8 cellular contexts compared by ENCODE assay signal in the genomic region with DNA sequence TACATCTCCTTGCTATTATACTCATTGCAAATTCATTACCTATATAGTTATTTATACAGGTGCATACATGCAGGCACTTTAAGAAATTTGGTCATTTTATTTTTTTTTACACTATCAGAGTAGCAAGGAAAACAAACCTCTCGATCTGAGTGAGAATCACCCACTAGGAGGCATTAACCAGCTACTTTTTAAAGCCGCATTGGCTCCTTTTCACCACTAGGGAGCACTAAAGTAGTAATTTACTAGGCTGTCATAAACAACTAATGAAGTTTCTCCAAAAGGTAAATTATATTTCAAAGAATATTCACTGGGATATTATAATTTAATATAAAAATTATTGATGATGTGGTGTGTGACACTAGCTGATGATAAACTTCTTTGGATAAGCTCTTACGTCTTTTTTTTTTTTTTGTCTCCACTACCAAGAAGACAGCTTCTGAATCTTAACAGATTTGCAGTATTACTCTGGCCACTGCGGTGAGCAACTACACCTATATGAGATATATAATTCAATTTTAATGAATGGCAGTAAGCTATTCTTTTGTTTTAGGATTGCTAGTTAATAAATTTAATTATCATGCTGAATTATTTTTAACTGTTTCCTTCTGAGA.
DNase-seq lines count a peak whose midpoint lies in the region; ATAC-seq and TF ChIP-seq lines count a peak whose summit lies in the region.

No MANE protein-coding gene starts in this region.

- H3K27ac Mint-ChIP-seq in brain = peak overlapping the region in 1 of 5 experiments; percentile 54
- H3K27ac Mint-ChIP-seq in activated naive CD8-positive, alpha-beta T cell treated with anti-CD3 and anti-CD28 coated beads for 36 hours = no peak overlapping the region

- TF ChIP-seq CTCF in brain (conservative IDR thresholded peaks at IDR 0.05) = peak; percentile 99

- peak; percentile 97 for ATAC-seq in GM21390 (IDR thresholded peaks at IDR 0.05; ENCODE audit: unreplicated experiment)
- peak; percentile 95 for ATAC-seq in HG03469 (IDR thresholded peaks at IDR 0.05; ENCODE audit: unreplicated experiment)
- peak; percentile 77 for ATAC-seq in left colon

- no peaks in the 10 kb centered on the region for H3K27me3 Mint-ChIP-seq in brain
- no peaks in the 10 kb centered on the region for H3K27me3 Mint-ChIP-seq in activated naive CD8-positive, alpha-beta T cell treated with anti-CD3 and anti-CD28 coated beads for 36 hours

- intact Hi-C loops in left colon (cut with DNase I, micrococcal nuclease) = loop anchor here in 1 of 2 donors (5.0 kb wide), 1 partner anchor 199 kb away; no protein-coding TSS in a partner anchor

- H3K36me3 Mint-ChIP-seq in brain = no peaks in the 10 kb centered on the region
- no peaks in the 10 kb centered on the region for H3K36me3 Mint-ChIP-seq in activated naive CD8-positive, alpha-beta T cell treated with anti-CD3 and anti-CD28 coated beads for 36 hours

- DNase-seq in GF-D8 (lab: John Stamatoyannopoulos, UW) (peak; percentile 34), NCI-H69 (lab: John Stamatoyannopoulos, UW) (peak; percentile 92), left colon (peak in 1 of 2 donors; percentile 12)
- DNase-seq in effector CD8-positive, alpha-beta T cell (lab: John Stamatoyannopoulos, UW) = no peak
- no peak for DNase-seq in activated naive CD8-positive, alpha-beta T cell treated with anti-CD3 and anti-CD28 coated beads for 36 hours

- H3K9me3 Mint-ChIP-seq in brain = no peaks in the 10 kb centered on the region
- H3K9me3 Mint-ChIP-seq in activated naive CD8-positive, alpha-beta T cell treated with anti-CD3 and anti-CD28 coated beads for 36 hours = no peaks in the 10 kb centered on the region

- H3K4me1 Mint-ChIP-seq in brain = peaks cover 33% of the 10 kb centered on the region
- no peaks in the 10 kb centered on the region for H3K4me1 Mint-ChIP-seq in activated naive CD8-positive, alpha-beta T cell treated with anti-CD3 and anti-CD28 coated beads for 36 hours

- no peak overlapping the region for H3K4me3 Mint-ChIP-seq in brain
- H3K4me3 Mint-ChIP-seq in activated naive CD8-positive, alpha-beta T cell treated with anti-CD3 and anti-CD28 coated beads for 36 hours = no peak overlapping the region

Comparison
In these comparisons a context has a peak if more than half of its experiments do, and no peak if none do; other contexts are left out.
1. DNase-seq: peak in GF-D8 (single experiment) and NCI-H69 (single experiment); none in effector CD8-positive, alpha-beta T cell (single experiment) and activated naive CD8-positive, alpha-beta T cell treated with anti-CD3 and anti-CD28 coated beads for 36 hours (single experiment).
2. Peak in every context shown above with its lines, with median percentiles within 50 percentile points of each other: ATAC-seq.